8 cellular contexts compared by ENCODE assay signal in the genomic region with DNA sequence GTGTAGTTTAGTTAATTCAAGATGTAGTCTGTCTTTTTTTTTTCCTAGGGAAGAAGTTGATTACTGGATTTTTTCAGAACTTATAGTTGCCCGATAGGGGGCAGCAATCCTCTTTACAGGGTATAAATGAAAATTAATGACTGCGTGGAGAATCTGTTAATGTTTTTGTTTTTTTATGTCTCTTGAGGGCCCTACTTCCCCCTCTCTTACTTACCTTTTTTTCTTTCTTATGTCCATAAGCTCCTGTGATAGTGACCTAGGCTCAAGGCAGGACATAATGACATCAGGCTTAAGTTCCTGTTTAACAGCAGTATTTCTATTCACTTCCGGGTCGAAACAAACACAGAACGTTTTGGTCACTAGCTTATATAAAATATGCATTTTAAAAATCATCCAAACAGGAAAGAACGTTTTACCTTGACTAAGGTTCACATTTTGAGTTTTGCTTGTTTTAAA. TPM values are rescaled to one million over a fixed set of nuclear protein-coding genes. Genes with fewer than 3 reads are reported as not detected.
DNase-seq lines count a peak whose midpoint lies in the region; ATAC-seq and TF ChIP-seq lines count a peak whose summit lies in the region.

No MANE protein-coding gene starts in this region.

- H3K36me3 ChIP-seq in mucosa of descending colon (ENCODE audit: low read depth) = no peaks in the 10 kb centered on the region
- H3K36me3 ChIP-seq in uterus = no peaks in the 10 kb centered on the region

- peaks cover 2% of the 10 kb centered on the region for H3K36me3 Mint-ChIP-seq in IgD-negative memory B cell

- peak overlapping the region; percentile 43 to 44 for H3K27ac ChIP-seq in coronary artery
- peak overlapping the region; percentile 26 to 54 for H3K27ac ChIP-seq in uterus

- no peaks in the 10 kb centered on the region for H3K9me3 ChIP-seq in mucosa of descending colon
- H3K9me3 ChIP-seq in uterus = no peaks in the 10 kb centered on the region

- H3K27me3 ChIP-seq in uterus = no peaks in the 10 kb centered on the region

- no peak for TF ChIP-seq POLR2A in uterus (IDR thresholded peaks at IDR 0.05)

- intact Hi-C loops in mucosa of descending colon (cut with DNase I, micrococcal nuclease) = no loop called here
- intact Hi-C loops in uterus (cut with DNase I; ENCODE audit: low total_unique reads) = no loop called here

- H3K4me1 ChIP-seq in mucosa of descending colon (ENCODE audit: low read depth) (peaks cover 12% of the 10 kb centered on the region), uterus (no peaks in the 10 kb centered on the region)

- H3K9me3 Mint-ChIP-seq in IgD-negative memory B cell = no peaks in the 10 kb centered on the region

- DNase-seq in NCI-H1417 (lab: John Stamatoyannopoulos, UW) (peak; percentile 1 to 61 (median 36)), NCI-H1417 treated with DMSO at 0.1 percent for 48 hours (lab: John Stamatoyannopoulos, UW) (no peak), T-helper 1 cell (peak in 4 of 5 donors; percentile 17 to 52 (median 38)), coronary artery (ENCODE audit: low spot score) (no peak), mucosa of descending colon (peak in 1 of 3 donors; percentile 56), uterus (peak in 1 of 2 donors; percentile 24)

- peak overlapping the region; percentile 26 to 93 (median 93) for H3K27ac Mint-ChIP-seq in IgD-negative memory B cell

- peak overlapping the region; percentile 36 for H3K4me3 ChIP-seq in coronary artery
- no peak overlapping the region for H3K4me3 ChIP-seq in mucosa of descending colon
- no peak overlapping the region for H3K4me3 ChIP-seq in uterus

- H3K4me1 Mint-ChIP-seq in IgD-negative memory B cell = peaks cover 9 to 12% (median 9%) of the 10 kb centered on the region in 3 donors

- peak overlapping the region; percentile 30 to 72 (median 50) for H3K4me3 Mint-ChIP-seq in IgD-negative memory B cell

- ATAC-seq in mucosa of descending colon (peak; percentile 57), GM18909 (IDR thresholded peaks at IDR 0.05; ENCODE audit: poor library complexity, unreplicated experiment) (no peak)

- H3K27me3 Mint-ChIP-seq in IgD-negative memory B cell = no peaks in the 10 kb centered on the region

- peak; percentile 43 for TF ChIP-seq CTCF in coronary artery (IDR thresholded peaks at IDR 0.05)
- no peak for TF ChIP-seq CTCF in mucosa of descending colon (IDR thresholded peaks at IDR 0.05)
- TF ChIP-seq CTCF in uterus (IDR thresholded peaks at IDR 0.05) = peak; percentile 42 to 51 (median 46)

RNA-seq across cellular contexts. Expression of gene CDC123, which starts 18.8 kb away (rescaled TPM):
- polyA plus RNA-seq in IgD-negative memory B cell = 104 TPM
- total RNA-seq in mucosa of descending colon (10 to 100 TPM; 40.5 to 66.1 (median 48.4) TPM), uterus (10 to 100 TPM in 3 of 4 donors, 1 to 10 TPM in 1; 6.2 to 95.5 (median 34.3) TPM)

RNA-seq across cellular contexts. Expression of gene NUDT5, which starts 19.1 kb away (rescaled TPM):
- polyA plus RNA-seq in IgD-negative memory B cell = 48.6 TPM
- total RNA-seq in mucosa of descending colon (10 to 100 TPM; 32.0 to 44.7 (median 32.8) TPM), uterus (10 to 100 TPM; 15.6 to 39.0 (median 33.8) TPM)

Comparison
In these comparisons a context has a peak if more than half of its experiments do, and no peak if none do; other contexts are left out.
1. DNase-seq: peak in NCI-H1417 (3 of 3) and T-helper 1 cell (4 of 5); none in NCI-H1417 treated with DMSO at 0.1 percent for 48 hours (single experiment) and coronary artery (single experiment).